In the genomic region with DNA sequence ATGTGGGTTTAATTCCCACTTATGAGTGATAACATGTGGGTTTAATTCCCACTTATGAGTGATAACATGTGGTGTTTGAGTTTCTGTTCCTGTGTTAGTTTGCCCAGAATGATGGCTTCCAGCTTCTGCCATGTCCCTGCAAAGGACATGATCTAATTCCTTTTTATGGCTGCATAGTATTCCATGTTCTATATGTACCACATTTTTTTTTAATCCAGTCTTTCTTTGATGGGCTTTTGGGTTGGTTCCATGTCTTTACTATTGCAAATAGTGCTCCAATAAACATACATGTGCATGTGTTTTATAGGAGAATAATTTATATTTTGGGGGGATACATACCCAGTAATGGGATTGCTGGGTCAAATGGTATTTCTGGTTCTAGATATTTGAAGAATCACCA, we compare ENCODE assay signal across 24 cellular contexts.
DNase-seq lines count a peak whose midpoint lies in the region; ATAC-seq, FAIRE-seq and TF ChIP-seq lines count a peak whose summit lies in the region.
"Had no signal": no experiment of that assay in that cellular context is flagged by ENCODE, and none has a peak within 500 bp of the region (broad histone marks: within the 10 kb centered on the region; RNA-seq: fewer than 3 reads in every experiment).

No MANE protein-coding gene starts in this region.

- BruUV-seq in HepG2 (replicated peaks; lab: Mats Ljungman, UMichigan) (no TSS peak), GM12878 (replicated peaks; lab: Mats Ljungman, UMichigan) (no TSS peak)

- no peaks in the 10 kb centered on the region for H3K79me2 ChIP-seq in HepG2 (ENCODE audit: insufficient read depth, low read length)
- no peaks in the 10 kb centered on the region for H3K79me2 ChIP-seq in GM12878 (ENCODE audit: control insufficient read depth, insufficient read depth, low read length)

- H3K9ac ChIP-seq in HepG2 (ENCODE audit: insufficient read depth, low read depth, low read length) (no peak overlapping the region), GM12878 (ENCODE audit: control insufficient read depth, insufficient read depth, low read length) (no peak overlapping the region)
- H3K9ac ChIP-seq: BLaER1 had no signal

- in situ Hi-C loops in HepG2 (cut with HindIII; ENCODE audit: extremely low pct_ligation_motif_present, low pct_unique_long_range_greater_than_20kb) = no loop called here
- in situ Hi-C loops in GM12878 (cut with MboI) = no loop called here

- H4K20me1 ChIP-seq in HepG2 (ENCODE audit: insufficient read depth, low read length) = no peaks in the 10 kb centered on the region
- H4K20me1 ChIP-seq in GM12878 (ENCODE audit: control insufficient read depth, insufficient read depth) = no peaks in the 10 kb centered on the region
- H4K20me1 ChIP-seq: BLaER1 had no signal

- TF ChIP-seq RAD21 in HepG2 (CRISPR knock-in tag; IDR thresholded peaks at IDR 0.05) (no peak), GM12878 (IDR thresholded peaks at IDR 0.05; ENCODE audit: insufficient read depth, low read depth, low read length) (no peak)

- H3K4me2 ChIP-seq in HepG2 (ENCODE audit: low read depth, low read length) = no peak overlapping the region
- no peak overlapping the region for H3K4me2 ChIP-seq in GM12878 (ENCODE audit: control insufficient read depth, insufficient read depth)
- H3K4me2 ChIP-seq: BLaER1 had no signal

- POLR2A ChIA-PET in HepG2 (lab: Yijun Ruan, JAX) (no interaction called here), GM12878 (lab: Charles Lee) (no interaction called here)

- SMC1A ChIA-PET in GM12878 (lab: Charles Lee; ENCODE audit: uncharacterized antibody, unreplicated experiment) = interaction anchor here (0.7 kb wide), 1 partner anchor 1260 kb away, joined by 3 read pairs; no protein-coding TSS in a partner anchor

- RAD21 ChIA-PET in GM12878 (lab: Charles Lee; ENCODE audit: unreplicated experiment) = no interaction called here

- H3K27me3 ChIP-seq in HepG2 (ENCODE audit: control insufficient read depth in 1 of 2, insufficient read depth in 2 of 2, low read length in 2 of 2) = no peaks in the 10 kb centered on the region; a peak in 1 of 5 replicates
- H3K27me3 ChIP-seq in right lobe of liver = no peaks in the 10 kb centered on the region
- no peaks in the 10 kb centered on the region for H3K27me3 ChIP-seq in GM12878 (replicated peaks in 1 of 2; ENCODE audit: control insufficient read depth in 2 of 2, insufficient read depth in 2 of 2, low read length in 1 of 2)
- H3K27me3 ChIP-seq in dorsolateral prefrontal cortex = no peaks in the 10 kb centered on the region
- H3K27me3 ChIP-seq: BE2C, BLaER1 had no signal

- H3K9me3 ChIP-seq in HepG2 (ENCODE audit: low read length) = no peaks in the 10 kb centered on the region
- no peaks in the 10 kb centered on the region for H3K9me3 ChIP-seq in right lobe of liver
- no peaks in the 10 kb centered on the region for H3K9me3 ChIP-seq in GM12878 (replicated peaks; ENCODE audit: control insufficient read depth, insufficient read depth, low read length)
- H3K9me3 ChIP-seq: BE2C had no signal

- DNase-seq in HepG2 (ENCODE audit: low spot score) (no peak), right lobe of liver (no peak), GM12878 (ENCODE audit: low read depth, low spot score) (no peak), dorsolateral prefrontal cortex (no peak)
- DNase-seq: 8988T; ACHN; BE2C; C1 segment of cervical spinal cord; CD4-positive, alpha-beta memory T cell; CD4-positive, CD25-positive, alpha-beta regulatory T cell; CD8-positive, alpha-beta memory T cell; COR-L47; DMS 273 treated with DMSO at 0.1 percent for 48 hours; DMS153; DMS53; DMS79; DND-41; EL; GDM1 had no signal

- ATAC-seq in HepG2 = no peak
- no peak for ATAC-seq in right lobe of liver
- ATAC-seq in GM12878 = no peak
- ATAC-seq in HG02885 (IDR thresholded peaks at IDR 0.05; ENCODE audit: poor library complexity, unreplicated experiment) = no peak

- intact Hi-C loops in HepG2 (cut with micrococcal nuclease; ENCODE audit: unreplicated experiment) (no loop called here), right lobe of liver (cut with DNase I) (no loop called here), GM12878 (cut with micrococcal nuclease; ENCODE audit: unreplicated experiment) (no loop called here), dorsolateral prefrontal cortex (cut with DNase I) (no loop called here)

- TF ChIP-seq POLR2A in HepG2 (IDR thresholded peaks at IDR 0.05; ENCODE audit: insufficient read depth in 1 of 2, low read depth in 2 of 2, low read length in 2 of 2) (no peak), right lobe of liver (IDR thresholded peaks at IDR 0.05) (no peak), GM12878 (IDR thresholded peaks at IDR 0.05; ENCODE audit: low read depth, low read length) (no peak)

- H3K4me3 ChIP-seq in HepG2 (replicated peaks in 1 of 3; ENCODE audit: insufficient read depth in 1 of 3, low read depth in 2 of 3, low read length in 3 of 3) = no peak overlapping the region
- H3K4me3 ChIP-seq in right lobe of liver = no peak overlapping the region
- H3K4me3 ChIP-seq in GM12878 = no peak overlapping the region
- no peak overlapping the region for H3K4me3 ChIP-seq in dorsolateral prefrontal cortex
- H3K4me3 ChIP-seq: BLaER1 had no signal

- H3K27ac ChIP-seq in HepG2 (ENCODE audit: extremely low read length, insufficient read depth, low read length) = no peak overlapping the region
- no peak overlapping the region for H3K27ac ChIP-seq in right lobe of liver
- H3K27ac ChIP-seq in GM12878 (ENCODE audit: control insufficient read depth, insufficient read depth) = no peak overlapping the region
- no peak overlapping the region for H3K27ac ChIP-seq in dorsolateral prefrontal cortex
- H3K27ac ChIP-seq: BLaER1 had no signal

- H3K36me3 ChIP-seq in HepG2 (replicated peaks in 1 of 2; ENCODE audit: control insufficient read depth in 1 of 2, insufficient read depth in 2 of 2, low read length in 2 of 2) = no peaks in the 10 kb centered on the region
- no peaks in the 10 kb centered on the region for H3K36me3 ChIP-seq in right lobe of liver
- H3K36me3 ChIP-seq in GM12878 (ENCODE audit: control insufficient read depth in 2 of 2, insufficient read depth in 2 of 2, low read length in 1 of 2) = no peaks in the 10 kb centered on the region
- H3K36me3 ChIP-seq: BE2C, BLaER1 had no signal

- no peak for FAIRE-seq in HepG2 (lab: Jason Lieb, UNC)
- peak; percentile 31 for FAIRE-seq in GM12878 (lab: Jason Lieb, UNC)
- FAIRE-seq: A204.1, GM12891, GM19239 had no signal

- CTCF ChIA-PET in HepG2 (lab: Yijun Ruan, JAX; ENCODE audit: low intra/inter-chr PET ratio, low total read pairs) = no interaction called here
- CTCF ChIA-PET in GM12878 (lab: Yijun Ruan, JAX) = interaction anchor here (0.6 kb wide), 1 partner anchor 70 kb away, joined by 3 read pairs; no protein-coding TSS in a partner anchor

- H3K4me1 ChIP-seq in HepG2 (ENCODE audit: insufficient read depth, low read length) (no peaks in the 10 kb centered on the region), right lobe of liver (no peaks in the 10 kb centered on the region), GM12878 (ENCODE audit: control insufficient read depth, insufficient read depth, low read length) (no peaks in the 10 kb centered on the region)
- H3K4me1 ChIP-seq: BE2C, BLaER1 had no signal

- no peak overlapping the region for H2AFZ ChIP-seq in HepG2 (ENCODE audit: low read length)
- no peak overlapping the region for H2AFZ ChIP-seq in GM12878 (ENCODE audit: control insufficient read depth, low read depth, low read length)

- TF ChIP-seq EP300 in HepG2 (IDR thresholded peaks at IDR 0.05; ENCODE audit: low read depth in 2 of 2, low read length in 2 of 2) (no peak), HepG2 (CRISPR knock-in tag; IDR thresholded peaks at IDR 0.05; ENCODE audit: borderline replicate concordance) (no peak), GM12878 (IDR thresholded peaks at IDR 0.05; ENCODE audit: borderline replicate concordance in 1 of 2, control insufficient read depth in 1 of 2, low read depth in 2 of 2, low read length in 2 of 2) (no peak)

- TF ChIP-seq CTCF in HepG2 (CRISPR knock-in tag; IDR thresholded peaks at IDR 0.05) (no peak), right lobe of liver (IDR thresholded peaks at IDR 0.05) (no peak), GM12878 (IDR thresholded peaks at IDR 0.05 in 2 of 3, conservative IDR thresholded peaks at IDR 0.05 in 1 of 3; ENCODE audit: control insufficient read depth in 2 of 3, extremely low read depth in 1 of 3, insufficient read depth in 1 of 3, low read depth in 3 of 3, low read length in 3 of 3) (no peak), dorsolateral prefrontal cortex (IDR thresholded peaks at IDR 0.05 in 54 of 56, conservative IDR thresholded peaks at IDR 0.05 in 2 of 56; ENCODE audit: low read depth in 1 of 56, partially characterized antibody in 56 of 56) (no peak)

TF ChIP-seq in GM12878, 131 proteins besides CTCF, POLR2A, EP300 and RAD21 (continues in another document):
- TF ChIP-seq ASH2L (IDR thresholded peaks at IDR 0.05; ENCODE audit: borderline replicate concordance, low read depth) (no peak), HDGF (IDR thresholded peaks at IDR 0.05) (no peak), KAT2A (conservative IDR thresholded peaks at IDR 0.05; ENCODE audit: control insufficient read depth, low read depth, low read length) (no peak)
- TF ChIP-seq, protein P1, sequence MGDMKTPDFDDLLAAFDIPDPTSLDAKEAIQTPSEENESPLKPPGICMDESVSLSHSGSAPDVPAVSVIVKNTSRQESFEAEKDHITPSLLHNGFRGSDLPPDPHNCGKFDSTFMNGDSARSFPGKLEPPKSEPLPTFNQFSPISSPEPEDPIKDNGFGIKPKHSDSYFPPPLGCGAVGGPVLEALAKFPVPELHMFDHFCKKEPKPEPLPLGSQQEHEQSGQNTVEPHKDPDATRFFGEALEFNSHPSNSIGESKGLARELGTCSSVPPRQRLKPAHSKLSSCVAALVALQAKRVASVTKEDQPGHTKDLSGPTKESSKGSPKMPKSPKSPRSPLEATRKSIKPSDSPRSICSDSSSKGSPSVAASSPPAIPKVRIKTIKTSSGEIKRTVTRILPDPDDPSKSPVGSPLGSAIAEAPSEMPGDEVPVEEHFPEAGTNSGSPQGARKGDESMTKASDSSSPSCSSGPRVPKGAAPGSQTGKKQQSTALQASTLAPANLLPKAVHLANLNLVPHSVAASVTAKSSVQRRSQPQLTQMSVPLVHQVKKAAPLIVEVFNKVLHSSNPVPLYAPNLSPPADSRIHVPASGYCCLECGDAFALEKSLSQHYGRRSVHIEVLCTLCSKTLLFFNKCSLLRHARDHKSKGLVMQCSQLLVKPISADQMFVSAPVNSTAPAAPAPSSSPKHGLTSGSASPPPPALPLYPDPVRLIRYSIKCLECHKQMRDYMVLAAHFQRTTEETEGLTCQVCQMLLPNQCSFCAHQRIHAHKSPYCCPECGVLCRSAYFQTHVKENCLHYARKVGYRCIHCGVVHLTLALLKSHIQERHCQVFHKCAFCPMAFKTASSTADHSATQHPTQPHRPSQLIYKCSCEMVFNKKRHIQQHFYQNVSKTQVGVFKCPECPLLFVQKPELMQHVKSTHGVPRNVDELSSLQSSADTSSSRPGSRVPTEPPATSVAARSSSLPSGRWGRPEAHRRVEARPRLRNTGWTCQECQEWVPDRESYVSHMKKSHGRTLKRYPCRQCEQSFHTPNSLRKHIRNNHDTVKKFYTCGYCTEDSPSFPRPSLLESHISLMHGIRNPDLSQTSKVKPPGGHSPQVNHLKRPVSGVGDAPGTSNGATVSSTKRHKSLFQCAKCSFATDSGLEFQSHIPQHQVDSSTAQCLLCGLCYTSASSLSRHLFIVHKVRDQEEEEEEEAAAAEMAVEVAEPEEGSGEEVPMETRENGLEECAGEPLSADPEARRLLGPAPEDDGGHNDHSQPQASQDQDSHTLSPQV (IDR thresholded peaks at IDR 0.05) = no peak
